ENCODE assay signal across 26 cellular contexts in genomic region chr9:77785341-77785740, GRCh38.
"Had no signal": no experiment of that assay in that cellular context is flagged by ENCODE, and none has a peak within 500 bp of the region (broad histone marks: within the 10 kb centered on the region; RNA-seq: fewer than 3 reads in every experiment).

No MANE protein-coding gene starts in this region.

- ATAC-seq: esophagus mucosa; gastroesophageal sphincter; heart left ventricle; left lobe of liver; natural killer cell; sciatic nerve; stimulated activated naive CD8-positive, alpha-beta T cell treated with anti-CD3 and anti-CD28 coated beads, Interleukin-15, amount 100 ng/mL, for 72 hours had no signal

- H3K4me3 ChIP-seq: gastroesophageal sphincter, heart left ventricle, hepatocyte, lung, prostate gland, right atrium auricular region, smooth muscle cell, suprapubic skin, vagina had no signal

- H3K27ac ChIP-seq: epithelial cell of prostate, gastroesophageal sphincter, heart left ventricle, hepatocyte, neutrophil, prostate gland, right atrium auricular region, suprapubic skin, vagina had no signal

- H3K36me3 ChIP-seq: prostate gland, right atrium auricular region, vagina had no signal

- H2AFZ ChIP-seq: hepatocyte had no signal

- DNase-seq: effector CD8-positive, alpha-beta T cell; endodermal cell; foreskin fibroblast; heart left ventricle; kidney; natural killer cell; stimulated activated CD4-positive, alpha-beta T cell treated with anti-CD3 and anti-CD28 coated beads, Interleukin-12 subunit alpha, Interleukin-12 subunit beta, amount 100 ng/mL, for 4 hours; stimulated activated CD4-positive, alpha-beta T cell treated with anti-CD3 and anti-CD28 coated beads, Interleukin-1b, Interleukin-23, amount 100 ng/mL, for 48 hours; stimulated activated CD4-positive, alpha-beta T cell treated with anti-CD3 and anti-CD28 coated beads, Interleukin-4, amount 100 ng/mL, for 1 hour; stimulated activated CD8-positive, alpha-beta memory T cell treated with anti-CD3 and anti-CD28 coated beads, Interleukin-4, amount 100 ng/mL, for 48 hours; stimulated activated naive CD4-positive, alpha-beta T cell; stimulated activated naive CD8-positive, alpha-beta T cell treated with anti-CD3 and anti-CD28 coated beads, Interleukin-15, amount 100 ng/mL, for 72 hours; trophoblast cell had no signal

- H3K4me1 ChIP-seq: prostate gland, vagina had no signal

- H3K9me3 ChIP-seq: gastroesophageal sphincter, heart left ventricle, neutrophil, prostate gland, right atrium auricular region, suprapubic skin, vagina had no signal

- H3K27me3 ChIP-seq: gastroesophageal sphincter, heart left ventricle, hepatocyte, neutrophil, right atrium auricular region, suprapubic skin, vagina had no signal

- H3K4me2 ChIP-seq: hepatocyte, smooth muscle cell had no signal
